1 cellular context compared by ENCODE assay signal in the genomic region with DNA sequence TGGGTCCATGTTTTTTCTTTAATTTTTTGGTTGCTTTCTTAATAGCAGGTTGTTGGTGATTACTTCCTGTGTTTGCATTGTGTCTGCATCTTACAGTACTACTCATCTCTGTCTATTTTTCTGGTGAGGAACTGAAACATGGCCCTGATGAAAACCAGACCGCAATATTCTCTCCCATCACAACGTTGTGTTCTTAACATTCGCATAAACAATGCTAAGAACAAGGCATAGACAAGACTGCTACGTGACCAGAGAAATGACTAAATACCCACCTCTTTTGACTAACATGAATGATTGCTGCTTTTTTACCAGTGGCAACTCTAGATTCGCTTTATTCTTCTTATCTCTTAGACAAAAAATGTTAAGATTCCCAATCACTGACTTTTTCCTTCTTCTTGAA.
TF ChIP-seq lines count a peak whose summit lies in the region.

No MANE protein-coding gene starts in this region.

TF ChIP-seq in GM12878, 131 proteins besides CTCF, POLR2A, EP300 and RAD21 (continued from another document and continues in another):
- TF ChIP-seq, protein P1, sequence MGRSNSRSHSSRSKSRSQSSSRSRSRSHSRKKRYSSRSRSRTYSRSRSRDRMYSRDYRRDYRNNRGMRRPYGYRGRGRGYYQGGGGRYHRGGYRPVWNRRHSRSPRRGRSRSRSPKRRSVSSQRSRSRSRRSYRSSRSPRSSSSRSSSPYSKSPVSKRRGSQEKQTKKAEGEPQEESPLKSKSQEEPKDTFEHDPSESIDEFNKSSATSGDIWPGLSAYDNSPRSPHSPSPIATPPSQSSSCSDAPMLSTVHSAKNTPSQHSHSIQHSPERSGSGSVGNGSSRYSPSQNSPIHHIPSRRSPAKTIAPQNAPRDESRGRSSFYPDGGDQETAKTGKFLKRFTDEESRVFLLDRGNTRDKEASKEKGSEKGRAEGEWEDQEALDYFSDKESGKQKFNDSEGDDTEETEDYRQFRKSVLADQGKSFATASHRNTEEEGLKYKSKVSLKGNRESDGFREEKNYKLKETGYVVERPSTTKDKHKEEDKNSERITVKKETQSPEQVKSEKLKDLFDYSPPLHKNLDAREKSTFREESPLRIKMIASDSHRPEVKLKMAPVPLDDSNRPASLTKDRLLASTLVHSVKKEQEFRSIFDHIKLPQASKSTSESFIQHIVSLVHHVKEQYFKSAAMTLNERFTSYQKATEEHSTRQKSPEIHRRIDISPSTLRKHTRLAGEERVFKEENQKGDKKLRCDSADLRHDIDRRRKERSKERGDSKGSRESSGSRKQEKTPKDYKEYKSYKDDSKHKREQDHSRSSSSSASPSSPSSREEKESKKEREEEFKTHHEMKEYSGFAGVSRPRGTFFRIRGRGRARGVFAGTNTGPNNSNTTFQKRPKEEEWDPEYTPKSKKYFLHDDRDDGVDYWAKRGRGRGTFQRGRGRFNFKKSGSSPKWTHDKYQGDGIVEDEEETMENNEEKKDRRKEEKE (IDR thresholded peaks at IDR 0.05) = no peak
- TF ChIP-seq CBX3 (IDR thresholded peaks at IDR 0.05; ENCODE audit: borderline replicate concordance, low read depth) (no peak), RELA (IDR thresholded peaks at IDR 0.05; ENCODE audit: borderline replicate concordance, partially characterized antibody) (no peak), CEBPB (IDR thresholded peaks at IDR 0.05; ENCODE audit: borderline replicate concordance in 1 of 2, low read depth in 2 of 2, low read length in 2 of 2) (no peak), ZNF207 (IDR thresholded peaks at IDR 0.05; ENCODE audit: borderline replicate concordance) (no peak), ZZZ3 (IDR thresholded peaks at IDR 0.05; ENCODE audit: control insufficient read depth, insufficient read length, low read depth) (no peak), KLF5 (IDR thresholded peaks at IDR 0.05; ENCODE audit: partially characterized antibody) (no peak), RCOR1 (conservative IDR thresholded peaks at IDR 0.05; ENCODE audit: low read depth, low read length) (peak; percentile 78; the same call in 1 of the 2 replicates), TCF7 (IDR thresholded peaks at IDR 0.05; ENCODE audit: borderline replicate concordance) (no peak), NR2C2 (IDR thresholded peaks at IDR 0.05; ENCODE audit: borderline replicate concordance, control insufficient read depth, insufficient read length, low read depth) (no peak), NFYA (IDR thresholded peaks at IDR 0.05; ENCODE audit: borderline replicate concordance, low read depth, low read length) (no peak), SPI1 (IDR thresholded peaks at IDR 0.05; ENCODE audit: borderline replicate concordance, insufficient read depth, low read depth, low read length) (peak; percentile 98), MTA2 (IDR thresholded peaks at IDR 0.05; ENCODE audit: low read depth) (peak; percentile 85), PML (IDR thresholded peaks at IDR 0.05; ENCODE audit: low read length) (no peak), BHLHE40 (IDR thresholded peaks at IDR 0.05; ENCODE audit: borderline replicate concordance in 1 of 2, low read depth in 2 of 2, low read length in 1 of 2) (peak; percentile 33 to 61; a peak in 2 of 4 replicates), TCF3 (IDR thresholded peaks at IDR 0.05; ENCODE audit: borderline replicate concordance, insufficient read depth, low read depth, low read length) (no peak), CHD1 (IDR thresholded peaks at IDR 0.05; ENCODE audit: low read depth, low read length) (no peak), PAX5 (IDR thresholded peaks at IDR 0.05; ENCODE audit: borderline replicate concordance, low read depth, low read length) (peak; percentile 82; the same call in 1 of the 2 replicates), RAD51 (IDR thresholded peaks at IDR 0.05) (no peak), SMAD5 (IDR thresholded peaks at IDR 0.05; ENCODE audit: low read depth) (no peak), SMARCA5 (IDR thresholded peaks at IDR 0.05) (no peak), DPF2 (IDR thresholded peaks at IDR 0.05) (peak; percentile 84), CREM (IDR thresholded peaks at IDR 0.05; ENCODE audit: low read depth) (0 out of 2 replicates have a peak, but pooled peaks have one; percentile 32), EED (IDR thresholded peaks at IDR 0.05; ENCODE audit: low read depth) (peak; percentile 36; the same call in 1 of the 2 replicates), NR2F1 (conservative IDR thresholded peaks at IDR 0.05) (no peak; the same call in 1 of the 2 replicates), POLR2AphosphoS5 (IDR thresholded peaks at IDR 0.05; ENCODE audit: low read length) (no peak), CHD4 (IDR thresholded peaks at IDR 0.05) (no peak), MTA3 (IDR thresholded peaks at IDR 0.05; ENCODE audit: borderline replicate concordance, low read length) (no peak), SUPT20H (IDR thresholded peaks at IDR 0.05; ENCODE audit: borderline replicate concordance, control insufficient read depth, low read depth, low read length) (no peak)
- TF ChIP-seq, protein P2, sequence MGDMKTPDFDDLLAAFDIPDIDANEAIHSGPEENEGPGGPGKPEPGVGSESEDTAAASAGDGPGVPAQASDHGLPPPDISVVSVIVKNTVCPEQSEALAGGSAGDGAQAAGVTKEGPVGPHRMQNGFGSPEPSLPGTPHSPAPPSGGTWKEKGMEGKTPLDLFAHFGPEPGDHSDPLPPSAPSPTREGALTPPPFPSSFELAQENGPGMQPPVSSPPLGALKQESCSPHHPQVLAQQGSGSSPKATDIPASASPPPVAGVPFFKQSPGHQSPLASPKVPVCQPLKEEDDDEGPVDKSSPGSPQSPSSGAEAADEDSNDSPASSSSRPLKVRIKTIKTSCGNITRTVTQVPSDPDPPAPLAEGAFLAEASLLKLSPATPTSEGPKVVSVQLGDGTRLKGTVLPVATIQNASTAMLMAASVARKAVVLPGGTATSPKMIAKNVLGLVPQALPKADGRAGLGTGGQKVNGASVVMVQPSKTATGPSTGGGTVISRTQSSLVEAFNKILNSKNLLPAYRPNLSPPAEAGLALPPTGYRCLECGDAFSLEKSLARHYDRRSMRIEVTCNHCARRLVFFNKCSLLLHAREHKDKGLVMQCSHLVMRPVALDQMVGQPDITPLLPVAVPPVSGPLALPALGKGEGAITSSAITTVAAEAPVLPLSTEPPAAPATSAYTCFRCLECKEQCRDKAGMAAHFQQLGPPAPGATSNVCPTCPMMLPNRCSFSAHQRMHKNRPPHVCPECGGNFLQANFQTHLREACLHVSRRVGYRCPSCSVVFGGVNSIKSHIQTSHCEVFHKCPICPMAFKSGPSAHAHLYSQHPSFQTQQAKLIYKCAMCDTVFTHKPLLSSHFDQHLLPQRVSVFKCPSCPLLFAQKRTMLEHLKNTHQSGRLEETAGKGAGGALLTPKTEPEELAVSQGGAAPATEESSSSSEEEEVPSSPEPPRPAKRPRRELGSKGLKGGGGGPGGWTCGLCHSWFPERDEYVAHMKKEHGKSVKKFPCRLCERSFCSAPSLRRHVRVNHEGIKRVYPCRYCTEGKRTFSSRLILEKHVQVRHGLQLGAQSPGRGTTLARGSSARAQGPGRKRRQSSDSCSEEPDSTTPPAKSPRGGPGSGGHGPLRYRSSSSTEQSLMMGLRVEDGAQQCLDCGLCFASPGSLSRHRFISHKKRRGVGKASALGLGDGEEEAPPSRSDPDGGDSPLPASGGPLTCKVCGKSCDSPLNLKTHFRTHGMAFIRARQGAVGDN (IDR thresholded peaks at IDR 0.05) = no peak
- TF ChIP-seq, protein P3, sequence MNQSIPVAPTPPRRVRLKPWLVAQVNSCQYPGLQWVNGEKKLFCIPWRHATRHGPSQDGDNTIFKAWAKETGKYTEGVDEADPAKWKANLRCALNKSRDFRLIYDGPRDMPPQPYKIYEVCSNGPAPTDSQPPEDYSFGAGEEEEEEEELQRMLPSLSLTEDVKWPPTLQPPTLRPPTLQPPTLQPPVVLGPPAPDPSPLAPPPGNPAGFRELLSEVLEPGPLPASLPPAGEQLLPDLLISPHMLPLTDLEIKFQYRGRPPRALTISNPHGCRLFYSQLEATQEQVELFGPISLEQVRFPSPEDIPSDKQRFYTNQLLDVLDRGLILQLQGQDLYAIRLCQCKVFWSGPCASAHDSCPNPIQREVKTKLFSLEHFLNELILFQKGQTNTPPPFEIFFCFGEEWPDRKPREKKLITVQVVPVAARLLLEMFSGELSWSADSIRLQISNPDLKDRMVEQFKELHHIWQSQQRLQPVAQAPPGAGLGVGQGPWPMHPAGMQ (IDR thresholded peaks at IDR 0.05; ENCODE audit: borderline replicate concordance) = no peak
- TF ChIP-seq, protein P4, sequence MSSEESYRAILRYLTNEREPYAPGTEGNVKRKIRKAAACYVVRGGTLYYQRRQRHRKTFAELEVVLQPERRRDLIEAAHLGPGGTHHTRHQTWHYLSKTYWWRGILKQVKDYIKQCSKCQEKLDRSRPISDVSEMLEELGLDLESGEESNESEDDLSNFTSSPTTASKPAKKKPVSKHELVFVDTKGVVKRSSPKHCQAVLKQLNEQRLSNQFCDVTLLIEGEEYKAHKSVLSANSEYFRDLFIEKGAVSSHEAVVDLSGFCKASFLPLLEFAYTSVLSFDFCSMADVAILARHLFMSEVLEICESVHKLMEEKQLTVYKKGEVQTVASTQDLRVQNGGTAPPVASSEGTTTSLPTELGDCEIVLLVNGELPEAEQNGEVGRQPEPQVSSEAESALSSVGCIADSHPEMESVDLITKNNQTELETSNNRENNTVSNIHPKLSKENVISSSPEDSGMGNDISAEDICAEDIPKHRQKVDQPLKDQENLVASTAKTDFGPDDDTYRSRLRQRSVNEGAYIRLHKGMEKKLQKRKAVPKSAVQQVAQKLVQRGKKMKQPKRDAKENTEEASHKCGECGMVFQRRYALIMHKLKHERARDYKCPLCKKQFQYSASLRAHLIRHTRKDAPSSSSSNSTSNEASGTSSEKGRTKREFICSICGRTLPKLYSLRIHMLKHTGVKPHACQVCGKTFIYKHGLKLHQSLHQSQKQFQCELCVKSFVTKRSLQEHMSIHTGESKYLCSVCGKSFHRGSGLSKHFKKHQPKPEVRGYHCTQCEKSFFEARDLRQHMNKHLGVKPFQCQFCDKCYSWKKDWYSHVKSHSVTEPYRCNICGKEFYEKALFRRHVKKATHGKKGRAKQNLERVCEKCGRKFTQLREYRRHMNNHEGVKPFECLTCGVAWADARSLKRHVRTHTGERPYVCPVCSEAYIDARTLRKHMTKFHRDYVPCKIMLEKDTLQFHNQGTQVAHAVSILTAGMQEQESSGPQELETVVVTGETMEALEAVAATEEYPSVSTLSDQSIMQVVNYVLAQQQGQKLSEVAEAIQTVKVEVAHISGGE (CRISPR knock-in tag; IDR thresholded peaks at IDR 0.05) = no peak
- TF ChIP-seq, protein P5, sequence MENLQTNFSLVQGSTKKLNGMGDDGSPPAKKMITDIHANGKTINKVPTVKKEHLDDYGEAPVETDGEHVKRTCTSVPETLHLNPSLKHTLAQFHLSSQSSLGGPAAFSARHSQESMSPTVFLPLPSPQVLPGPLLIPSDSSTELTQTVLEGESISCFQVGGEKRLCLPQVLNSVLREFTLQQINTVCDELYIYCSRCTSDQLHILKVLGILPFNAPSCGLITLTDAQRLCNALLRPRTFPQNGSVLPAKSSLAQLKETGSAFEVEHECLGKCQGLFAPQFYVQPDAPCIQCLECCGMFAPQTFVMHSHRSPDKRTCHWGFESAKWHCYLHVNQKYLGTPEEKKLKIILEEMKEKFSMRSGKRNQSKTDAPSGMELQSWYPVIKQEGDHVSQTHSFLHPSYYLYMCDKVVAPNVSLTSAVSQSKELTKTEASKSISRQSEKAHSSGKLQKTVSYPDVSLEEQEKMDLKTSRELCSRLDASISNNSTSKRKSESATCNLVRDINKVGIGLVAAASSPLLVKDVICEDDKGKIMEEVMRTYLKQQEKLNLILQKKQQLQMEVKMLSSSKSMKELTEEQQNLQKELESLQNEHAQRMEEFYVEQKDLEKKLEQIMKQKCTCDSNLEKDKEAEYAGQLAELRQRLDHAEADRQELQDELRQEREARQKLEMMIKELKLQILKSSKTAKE (IDR thresholded peaks at IDR 0.05; ENCODE audit: low read depth, poor library complexity, severe bottlenecking) = peak; percentile 32
- TF ChIP-seq, protein P6, sequence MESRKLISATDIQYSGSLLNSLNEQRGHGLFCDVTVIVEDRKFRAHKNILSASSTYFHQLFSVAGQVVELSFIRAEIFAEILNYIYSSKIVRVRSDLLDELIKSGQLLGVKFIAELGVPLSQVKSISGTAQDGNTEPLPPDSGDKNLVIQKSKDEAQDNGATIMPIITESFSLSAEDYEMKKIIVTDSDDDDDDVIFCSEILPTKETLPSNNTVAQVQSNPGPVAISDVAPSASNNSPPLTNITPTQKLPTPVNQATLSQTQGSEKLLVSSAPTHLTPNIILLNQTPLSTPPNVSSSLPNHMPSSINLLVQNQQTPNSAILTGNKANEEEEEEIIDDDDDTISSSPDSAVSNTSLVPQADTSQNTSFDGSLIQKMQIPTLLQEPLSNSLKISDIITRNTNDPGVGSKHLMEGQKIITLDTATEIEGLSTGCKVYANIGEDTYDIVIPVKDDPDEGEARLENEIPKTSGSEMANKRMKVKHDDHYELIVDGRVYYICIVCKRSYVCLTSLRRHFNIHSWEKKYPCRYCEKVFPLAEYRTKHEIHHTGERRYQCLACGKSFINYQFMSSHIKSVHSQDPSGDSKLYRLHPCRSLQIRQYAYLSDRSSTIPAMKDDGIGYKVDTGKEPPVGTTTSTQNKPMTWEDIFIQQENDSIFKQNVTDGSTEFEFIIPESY (IDR thresholded peaks at IDR 0.05) = no peak
- TF ChIP-seq, protein P7, sequence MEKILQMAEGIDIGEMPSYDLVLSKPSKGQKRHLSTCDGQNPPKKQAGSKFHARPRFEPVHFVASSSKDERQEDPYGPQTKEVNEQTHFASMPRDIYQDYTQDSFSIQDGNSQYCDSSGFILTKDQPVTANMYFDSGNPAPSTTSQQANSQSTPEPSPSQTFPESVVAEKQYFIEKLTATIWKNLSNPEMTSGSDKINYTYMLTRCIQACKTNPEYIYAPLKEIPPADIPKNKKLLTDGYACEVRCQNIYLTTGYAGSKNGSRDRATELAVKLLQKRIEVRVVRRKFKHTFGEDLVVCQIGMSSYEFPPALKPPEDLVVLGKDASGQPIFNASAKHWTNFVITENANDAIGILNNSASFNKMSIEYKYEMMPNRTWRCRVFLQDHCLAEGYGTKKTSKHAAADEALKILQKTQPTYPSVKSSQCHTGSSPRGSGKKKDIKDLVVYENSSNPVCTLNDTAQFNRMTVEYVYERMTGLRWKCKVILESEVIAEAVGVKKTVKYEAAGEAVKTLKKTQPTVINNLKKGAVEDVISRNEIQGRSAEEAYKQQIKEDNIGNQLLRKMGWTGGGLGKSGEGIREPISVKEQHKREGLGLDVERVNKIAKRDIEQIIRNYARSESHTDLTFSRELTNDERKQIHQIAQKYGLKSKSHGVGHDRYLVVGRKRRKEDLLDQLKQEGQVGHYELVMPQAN (conservative IDR thresholded peaks at IDR 0.05) = no peak
- TF ChIP-seq, protein P8, sequence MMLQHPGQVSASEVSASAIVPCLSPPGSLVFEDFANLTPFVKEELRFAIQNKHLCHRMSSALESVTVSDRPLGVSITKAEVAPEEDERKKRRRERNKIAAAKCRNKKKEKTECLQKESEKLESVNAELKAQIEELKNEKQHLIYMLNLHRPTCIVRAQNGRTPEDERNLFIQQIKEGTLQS (IDR thresholded peaks at IDR 0.05; ENCODE audit: borderline replicate concordance, extremely low read depth, low read depth, low read length) = no peak
- TF ChIP-seq, protein P9, sequence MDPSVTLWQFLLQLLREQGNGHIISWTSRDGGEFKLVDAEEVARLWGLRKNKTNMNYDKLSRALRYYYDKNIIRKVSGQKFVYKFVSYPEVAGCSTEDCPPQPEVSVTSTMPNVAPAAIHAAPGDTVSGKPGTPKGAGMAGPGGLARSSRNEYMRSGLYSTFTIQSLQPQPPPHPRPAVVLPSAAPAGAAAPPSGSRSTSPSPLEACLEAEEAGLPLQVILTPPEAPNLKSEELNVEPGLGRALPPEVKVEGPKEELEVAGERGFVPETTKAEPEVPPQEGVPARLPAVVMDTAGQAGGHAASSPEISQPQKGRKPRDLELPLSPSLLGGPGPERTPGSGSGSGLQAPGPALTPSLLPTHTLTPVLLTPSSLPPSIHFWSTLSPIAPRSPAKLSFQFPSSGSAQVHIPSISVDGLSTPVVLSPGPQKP (IDR thresholded peaks at IDR 0.05; ENCODE audit: low read depth, low read length) = no peak
